ENCODE assay signal across 24 cellular contexts in genomic region chr3:188943591-188943990, GRCh38.
DNase-seq lines count a peak whose midpoint lies in the region; ATAC-seq and TF ChIP-seq lines count a peak whose summit lies in the region.
"Had no signal": no experiment of that assay in that cellular context is flagged by ENCODE, and none has a peak within 500 bp of the region (broad histone marks: within the 10 kb centered on the region; RNA-seq: fewer than 3 reads in every experiment).

No MANE protein-coding gene starts in this region.

- DNase-seq in SIG-M5 treated with dmso at 0.1 percent for 504 hours (lab: John Stamatoyannopoulos, UW; ENCODE audit: unreplicated experiment): peak; percentile 63
- no peak for DNase-seq in SIG-M5 (lab: John Stamatoyannopoulos, UW)
- peak; percentile 51 for DNase-seq in epithelial cell of esophagus (ENCODE audit: low read depth)
- DNase-seq in gastrocnemius medialis: no peak
- DNase-seq in vagina (ENCODE audit: extremely low spot score in 2 of 2): no peak
- no peak for DNase-seq in NK-92 (lab: John Stamatoyannopoulos, UW; ENCODE audit: unreplicated experiment)
- no peak for DNase-seq in effector memory CD8-positive, alpha-beta T cell
- no peak for DNase-seq in stimulated activated effector memory CD8-positive, alpha-beta T cell treated with anti-CD3 and anti-CD28 coated beads, Interleukin-12 subunit alpha, Interleukin-12 subunit beta, amount 100 ng/mL, for 72 hours (ENCODE audit: low spot score in 2 of 2)
- DNase-seq: 8988T; activated effector memory CD4-positive, alpha-beta T cell treated with anti-CD3 and anti-CD28 coated beads, Interleukin-2, amount 50 U/mL, for 16 hours; activated naive CD8-positive, alpha-beta T cell treated with anti-CD3 and anti-CD28 coated beads, Interleukin-2, amount 10 ng/mL, durations not matched to agents 7 days and 5 days; DMS79; GF-D8; kidney glomerular epithelial cell; NCI-H1436; PC-9; psoas muscle; SHP77 treated with DMSO at 0.1 percent for 48 hours; stimulated activated CD4-positive, alpha-beta T cell treated with anti-CD3 and anti-CD28 coated beads, Interleukin-1b, Interleukin-23, amount 100 ng/mL, for 48 hours; T-cell had no signal

- H3K27ac ChIP-seq in gastrocnemius medialis (peak overlapping the region in 3 of 4 donors; percentile 92 to 98 (median 98)), vagina (peak overlapping the region; percentile 50)
- H3K27ac ChIP-seq: PC-9 had no signal

- H3K9me3 ChIP-seq in gastrocnemius medialis: no peaks in the 10 kb centered on the region
- H3K9me3 ChIP-seq in vagina: no peaks in the 10 kb centered on the region
- H3K9me3 ChIP-seq: psoas muscle had no signal

- ATAC-seq in gastrocnemius medialis: no peak
- no peak for ATAC-seq in effector memory CD8-positive, alpha-beta T cell (replicated peaks)
- ATAC-seq in stimulated activated effector memory CD8-positive, alpha-beta T cell treated with anti-CD3 and anti-CD28 coated beads, Interleukin-12 subunit alpha, Interleukin-12 subunit beta, amount 100 ng/mL, for 72 hours: no peak
- ATAC-seq: GM23338, psoas muscle, T-cell had no signal

- TF ChIP-seq POLR2A in gastrocnemius medialis (IDR thresholded peaks at IDR 0.05) (no peak), vagina (IDR thresholded peaks at IDR 0.05) (no peak)

- intact Hi-C loops in gastrocnemius medialis (cut with DNase I; ENCODE audit: low total_unique reads) (loop anchor here (10.0 kb wide), 2 partner anchors 359 to 1089 kb away; no protein-coding TSS in a partner anchor), vagina (cut with DNase I) (loop anchor here (10.0 kb wide), 2 partner anchors 649 to 679 kb away; no protein-coding TSS in a partner anchor)

- no peak overlapping the region for H3K27ac Mint-ChIP-seq in effector memory CD8-positive, alpha-beta T cell
- no peak overlapping the region for H3K27ac Mint-ChIP-seq in stimulated activated effector memory CD8-positive, alpha-beta T cell treated with anti-CD3 and anti-CD28 coated beads, Interleukin-12 subunit alpha, Interleukin-12 subunit beta, amount 100 ng/mL, for 72 hours
- H3K27ac Mint-ChIP-seq: activated naive CD8-positive, alpha-beta T cell treated with anti-CD3 and anti-CD28 coated beads, Interleukin-2, amount 10 ng/mL, durations not matched to agents 7 days and 5 days; B cell; GM23338; memory B cell; T-cell had no signal

- peaks cover 0 to 26% of the 10 kb centered on the region in 2 donors for H3K27me3 Mint-ChIP-seq in effector memory CD8-positive, alpha-beta T cell

- H3K4me1 Mint-ChIP-seq in effector memory CD8-positive, alpha-beta T cell (ENCODE audit: low read depth in 2 of 2): peaks cover 0 to 3% of the 10 kb centered on the region in 2 donors
- H3K4me1 Mint-ChIP-seq in stimulated activated effector memory CD8-positive, alpha-beta T cell treated with anti-CD3 and anti-CD28 coated beads, Interleukin-12 subunit alpha, Interleukin-12 subunit beta, amount 100 ng/mL, for 72 hours: peaks cover 4% of the 10 kb centered on the region
- H3K4me1 Mint-ChIP-seq: activated naive CD8-positive, alpha-beta T cell treated with anti-CD3 and anti-CD28 coated beads, Interleukin-2, amount 10 ng/mL, durations not matched to agents 7 days and 5 days had no signal

- H3K36me3 Mint-ChIP-seq in effector memory CD8-positive, alpha-beta T cell (ENCODE audit: insufficient read depth): no peaks in the 10 kb centered on the region
- H3K36me3 Mint-ChIP-seq in stimulated activated effector memory CD8-positive, alpha-beta T cell treated with anti-CD3 and anti-CD28 coated beads, Interleukin-12 subunit alpha, Interleukin-12 subunit beta, amount 100 ng/mL, for 72 hours: no peaks in the 10 kb centered on the region
- H3K36me3 Mint-ChIP-seq: memory B cell, T-cell had no signal

- H3K4me3 Mint-ChIP-seq in effector memory CD8-positive, alpha-beta T cell: no peak overlapping the region
- H3K4me3 Mint-ChIP-seq in stimulated activated effector memory CD8-positive, alpha-beta T cell treated with anti-CD3 and anti-CD28 coated beads, Interleukin-12 subunit alpha, Interleukin-12 subunit beta, amount 100 ng/mL, for 72 hours: no peak overlapping the region
- H3K4me3 Mint-ChIP-seq: activated naive CD8-positive, alpha-beta T cell treated with anti-CD3 and anti-CD28 coated beads, Interleukin-2, amount 10 ng/mL, durations not matched to agents 7 days and 5 days; B cell; GM23338; memory B cell; T-cell had no signal

- no peaks in the 10 kb centered on the region for H3K9me3 Mint-ChIP-seq in effector memory CD8-positive, alpha-beta T cell
- H3K9me3 Mint-ChIP-seq in stimulated activated effector memory CD8-positive, alpha-beta T cell treated with anti-CD3 and anti-CD28 coated beads, Interleukin-12 subunit alpha, Interleukin-12 subunit beta, amount 100 ng/mL, for 72 hours: no peaks in the 10 kb centered on the region
- H3K9me3 Mint-ChIP-seq: GM23338, memory B cell, T-cell had no signal

- H3K4me1 ChIP-seq in gastrocnemius medialis: peaks cover 34 to 40% of the 10 kb centered on the region in 2 donors
- peaks cover 54% of the 10 kb centered on the region for H3K4me1 ChIP-seq in vagina

- TF ChIP-seq CTCF in epithelial cell of esophagus (IDR thresholded peaks at IDR 0.05; ENCODE audit: insufficient read depth, low read depth, low read length, missing control alignments): no peak
- TF ChIP-seq CTCF in gastrocnemius medialis (IDR thresholded peaks at IDR 0.05 in 4 of 5, conservative IDR thresholded peaks at IDR 0.05 in 1 of 5): no peak
- no peak for TF ChIP-seq CTCF in vagina (IDR thresholded peaks at IDR 0.05)

- H3K27me3 ChIP-seq in gastrocnemius medialis (no peaks in the 10 kb centered on the region), vagina (no peaks in the 10 kb centered on the region)

- H3K36me3 ChIP-seq in gastrocnemius medialis (no peaks in the 10 kb centered on the region), vagina (no peaks in the 10 kb centered on the region)

- H3K4me3 ChIP-seq in epithelial cell of esophagus (ENCODE audit: low read length) (no peak overlapping the region), gastrocnemius medialis (no peak overlapping the region), vagina (no peak overlapping the region)
- H3K4me3 ChIP-seq: GM23338, PC-9, psoas muscle, skin epidermis had no signal

- in situ Hi-C loops in gastrocnemius medialis (cut with MboI; ENCODE audit: low sequenced_read_pairs in 4 of 4): loop anchor here in 1 of 4 donors (10.0 kb wide), 2 partner anchors 589 to 1029 kb away; no protein-coding TSS in a partner anchor

Comparison
In these comparisons a context has a peak if more than half of its experiments do, and no peak if none do; other contexts are left out.
1. DNase-seq: peak in SIG-M5 treated with dmso at 0.1 percent for 504 hours (single experiment) and epithelial cell of esophagus (single experiment); none in SIG-M5 (single experiment), gastrocnemius medialis (0 of 2), vagina (0 of 2), NK-92 (single experiment), effector memory CD8-positive, alpha-beta T cell (0 of 3) and stimulated activated effector memory CD8-positive, alpha-beta T cell treated with anti-CD3 and anti-CD28 coated beads, Interleukin-12 subunit alpha, Interleukin-12 subunit beta, amount 100 ng/mL, for 72 hours (0 of 2).